ENCODE assay signal across 27 cellular contexts in genomic region chr10:3714957-3715356, GRCh38.
"Had no signal": no experiment of that assay in that cellular context is flagged by ENCODE, and none has a peak within 500 bp of the region (broad histone marks: within the 10 kb centered on the region; RNA-seq: fewer than 3 reads in every experiment).

No MANE protein-coding gene starts in this region.

- DNase-seq: activated B cell treated with CpG ODN at 0.5 μM for 24 hours; activated CD4-positive, alpha-beta T cell treated with anti-CD3 and anti-CD28 coated beads for 36 hours; activated CD4-positive, alpha-beta T cell treated with anti-CD3 and anti-CD28 coated beads, Interleukin-2, amount 50 U/mL, for 4 hours; activated CD8-positive, alpha-beta memory T cell treated with anti-CD3 and anti-CD28 coated beads for 24 hours; activated CD8-positive, alpha-beta memory T cell treated with anti-CD3 and anti-CD28 coated beads, Interleukin-2, amount 50 U/mL, for 4 hours; activated naive CD4-positive, alpha-beta T cell; activated T-cell treated with anti-CD3 and anti-CD28 coated beads, Interleukin-2, amount 50 U/mL, for 24 hours; adrenal gland; caudate nucleus; dermis blood vessel endothelial cell; effector memory CD4-positive, alpha-beta T cell; gastrocnemius medialis; hippocampal formation; left ventricle myocardium inferior; small intestine; stimulated activated CD4-positive, alpha-beta T cell treated with anti-CD3 and anti-CD28 coated beads, Interleukin-2, amount 100 ng/mL, for 48 hours; stimulated activated CD8-positive, alpha-beta memory T cell treated with anti-CD3 and anti-CD28 coated beads, Interleukin-4, amount 100 ng/mL, for 48 hours; stimulated activated naive CD4-positive, alpha-beta T cell; T1000; testis; uterus had no signal

- H3K4me3 Mint-ChIP-seq: activated B cell treated with CpG ODN at 0.5 μM for 24 hours; activated CD4-positive, alpha-beta T cell treated with anti-CD3 and anti-CD28 coated beads for 36 hours; activated naive CD8-positive, alpha-beta T cell; activated T-cell treated with anti-CD3 and anti-CD28 coated beads, Interleukin-2, amount 50 U/mL, for 24 hours; mesothelial cell of epicardium; nephron had no signal

- H3K27ac Mint-ChIP-seq: activated B cell treated with CpG ODN at 0.5 μM for 24 hours; activated CD4-positive, alpha-beta T cell treated with anti-CD3 and anti-CD28 coated beads for 36 hours; activated naive CD8-positive, alpha-beta T cell; activated T-cell treated with anti-CD3 and anti-CD28 coated beads, Interleukin-2, amount 50 U/mL, for 24 hours; activated T-helper 2 cell treated with anti-CD3 and anti-CD28 coated beads, Interferon-gamma antibody, Interleukin-2, Interleukin-4, amounts not matched to agents 10 μg/mL and 5 μg/mL and 100 μg/mL, durations not matched to agents 14 hours and 24 hours and 36 hours; mesothelial cell of epicardium; nephron had no signal

- ATAC-seq: activated CD4-positive, alpha-beta T cell treated with anti-CD3 and anti-CD28 coated beads for 36 hours; esophagus mucosa; gastrocnemius medialis; sciatic nerve had no signal

- H3K27me3 Mint-ChIP-seq: activated B cell treated with CpG ODN at 0.5 μM for 24 hours; activated naive CD8-positive, alpha-beta T cell had no signal

- H3K4me1 Mint-ChIP-seq: activated B cell treated with CpG ODN at 0.5 μM for 24 hours had no signal
